In genomic region chr3:149277338-149277813, GRCh38 we compare ENCODE assay signal across 9 cellular contexts.
A peak's percentile ranks its signal among the peaks of the same experiment; 100 is the strongest.
DNase-seq lines count a peak whose midpoint lies in the region; ATAC-seq and TF ChIP-seq lines count a peak whose summit lies in the region.
"Had no signal": no experiment of that assay in that cellular context is flagged by ENCODE, and none has a peak within 500 bp of the region (broad histone marks: within the 10 kb centered on the region; RNA-seq: fewer than 3 reads in every experiment).

No MANE protein-coding gene starts in this region.

- peak overlapping the region in 1 of 2 donors; percentile 5 for H3K4me3 ChIP-seq in cardiac fibroblast (replicated peaks in 1 of 2; ENCODE audit: low read depth in 2 of 2, low read length in 2 of 2)

- H3K27me3 Mint-ChIP-seq in activated T-cell treated with anti-CD3 and anti-CD28 coated beads, Interleukin-2, amount 50 U/mL, for 24 hours = no peaks in the 10 kb centered on the region

- ATAC-seq in HG03095 (IDR thresholded peaks at IDR 0.05; ENCODE audit: unreplicated experiment) = peak; percentile 73

- DNase-seq in activated T-cell treated with anti-CD3 and anti-CD28 coated beads, Interleukin-2, amount 50 U/mL, for 24 hours = no peak
- no peak for DNase-seq in activated T-cell treated with anti-CD3 and anti-CD28 coated beads, Interleukin-2, amount 50 U/mL, for 1 hour
- DNase-seq in NOMO-1 (lab: John Stamatoyannopoulos, UW; ENCODE audit: unreplicated experiment in 2 of 2) = peak; percentile 61 to 91
- DNase-seq in cardiac fibroblast (ENCODE audit: low read depth in 2 of 2) = peak; percentile 35 to 86
- DNase-seq in non-pigmented ciliary epithelial cell (ENCODE audit: low read depth) = peak; percentile 73
- no peak for DNase-seq in NCI-H82 (lab: John Stamatoyannopoulos, UW)
- DNase-seq in activated CD8-positive, alpha-beta memory T cell treated with anti-CD3 and anti-CD28 coated beads, Interleukin-2, amount 50 U/mL, for 4 hours = no peak

- no peaks in the 10 kb centered on the region for H3K36me3 Mint-ChIP-seq in activated T-cell treated with anti-CD3 and anti-CD28 coated beads, Interleukin-2, amount 50 U/mL, for 24 hours (ENCODE audit: low read depth)
- H3K36me3 Mint-ChIP-seq: brain had no signal

- H3K9me3 Mint-ChIP-seq in activated T-cell treated with anti-CD3 and anti-CD28 coated beads, Interleukin-2, amount 50 U/mL, for 24 hours = no peaks in the 10 kb centered on the region
- H3K9me3 Mint-ChIP-seq: brain had no signal

- peak overlapping the region; percentile 87 for H3K27ac Mint-ChIP-seq in activated T-cell treated with anti-CD3 and anti-CD28 coated beads, Interleukin-2, amount 50 U/mL, for 24 hours

- H3K4me3 Mint-ChIP-seq in activated T-cell treated with anti-CD3 and anti-CD28 coated beads, Interleukin-2, amount 50 U/mL, for 24 hours = peak overlapping the region; percentile 58
- H3K4me3 Mint-ChIP-seq: brain had no signal

- peaks cover 16% of the 10 kb centered on the region for H3K4me1 Mint-ChIP-seq in activated T-cell treated with anti-CD3 and anti-CD28 coated beads, Interleukin-2, amount 50 U/mL, for 24 hours (ENCODE audit: low read depth)
- H3K4me1 Mint-ChIP-seq: brain had no signal

- TF ChIP-seq CTCF in cardiac fibroblast (IDR thresholded peaks at IDR 0.05; ENCODE audit: low read depth, low read length) = no peak

Comparison
In these comparisons a context has a peak if more than half of its experiments do, and no peak if none do; other contexts are left out.
1. DNase-seq: peak in NOMO-1 (2 of 2), cardiac fibroblast (2 of 2) and non-pigmented ciliary epithelial cell (single experiment); none in activated T-cell treated with anti-CD3 and anti-CD28 coated beads, Interleukin-2, amount 50 U/mL, for 24 hours (single experiment), activated T-cell treated with anti-CD3 and anti-CD28 coated beads, Interleukin-2, amount 50 U/mL, for 1 hour (single experiment), NCI-H82 (single experiment) and activated CD8-positive, alpha-beta memory T cell treated with anti-CD3 and anti-CD28 coated beads, Interleukin-2, amount 50 U/mL, for 4 hours (single experiment).